Comparison of ENCODE assay signal across 1 cellular context in the genomic region with DNA sequence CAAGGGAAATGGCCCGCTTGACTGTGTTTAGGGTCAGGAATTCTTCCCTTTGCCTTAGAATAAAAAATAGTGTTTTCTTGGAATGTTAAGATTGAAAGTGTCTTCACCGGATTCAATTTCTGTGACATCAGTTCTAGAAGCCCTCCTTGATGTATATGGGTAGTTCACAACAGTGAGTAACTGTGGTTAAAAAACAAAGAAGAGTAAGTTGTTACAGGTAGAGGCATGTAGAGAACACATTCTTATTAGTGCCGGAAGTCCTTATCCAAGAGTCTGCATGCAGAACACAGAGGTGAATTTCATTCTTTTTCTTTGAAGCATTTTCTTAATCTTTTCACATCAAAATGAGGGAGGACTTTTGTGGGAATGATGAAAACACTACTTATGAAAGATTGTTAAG.
TF ChIP-seq lines count a peak whose summit lies in the region.

No MANE protein-coding gene starts in this region.

TF ChIP-seq in WTC11, 78 proteins besides CTCF, POLR2A, EP300 and RAD21 (continued from another document):
- TF ChIP-seq, protein P1, sequence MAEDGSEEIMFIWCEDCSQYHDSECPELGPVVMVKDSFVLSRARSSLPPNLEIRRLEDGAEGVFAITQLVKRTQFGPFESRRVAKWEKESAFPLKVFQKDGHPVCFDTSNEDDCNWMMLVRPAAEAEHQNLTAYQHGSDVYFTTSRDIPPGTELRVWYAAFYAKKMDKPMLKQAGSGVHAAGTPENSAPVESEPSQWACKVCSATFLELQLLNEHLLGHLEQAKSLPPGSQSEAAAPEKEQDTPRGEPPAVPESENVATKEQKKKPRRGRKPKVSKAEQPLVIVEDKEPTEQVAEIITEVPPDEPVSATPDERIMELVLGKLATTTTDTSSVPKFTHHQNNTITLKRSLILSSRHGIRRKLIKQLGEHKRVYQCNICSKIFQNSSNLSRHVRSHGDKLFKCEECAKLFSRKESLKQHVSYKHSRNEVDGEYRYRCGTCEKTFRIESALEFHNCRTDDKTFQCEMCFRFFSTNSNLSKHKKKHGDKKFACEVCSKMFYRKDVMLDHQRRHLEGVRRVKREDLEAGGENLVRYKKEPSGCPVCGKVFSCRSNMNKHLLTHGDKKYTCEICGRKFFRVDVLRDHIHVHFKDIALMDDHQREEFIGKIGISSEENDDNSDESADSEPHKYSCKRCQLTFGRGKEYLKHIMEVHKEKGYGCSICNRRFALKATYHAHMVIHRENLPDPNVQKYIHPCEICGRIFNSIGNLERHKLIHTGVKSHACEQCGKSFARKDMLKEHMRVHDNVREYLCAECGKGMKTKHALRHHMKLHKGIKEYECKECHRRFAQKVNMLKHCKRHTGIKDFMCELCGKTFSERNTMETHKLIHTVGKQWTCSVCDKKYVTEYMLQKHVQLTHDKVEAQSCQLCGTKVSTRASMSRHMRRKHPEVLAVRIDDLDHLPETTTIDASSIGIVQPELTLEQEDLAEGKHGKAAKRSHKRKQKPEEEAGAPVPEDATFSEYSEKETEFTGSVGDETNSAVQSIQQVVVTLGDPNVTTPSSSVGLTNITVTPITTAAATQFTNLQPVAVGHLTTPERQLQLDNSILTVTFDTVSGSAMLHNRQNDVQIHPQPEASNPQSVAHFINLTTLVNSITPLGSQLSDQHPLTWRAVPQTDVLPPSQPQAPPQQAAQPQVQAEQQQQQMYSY (CRISPR knock-in tag; IDR thresholded peaks at IDR 0.05) = no peak
- TF ChIP-seq, protein P2, sequence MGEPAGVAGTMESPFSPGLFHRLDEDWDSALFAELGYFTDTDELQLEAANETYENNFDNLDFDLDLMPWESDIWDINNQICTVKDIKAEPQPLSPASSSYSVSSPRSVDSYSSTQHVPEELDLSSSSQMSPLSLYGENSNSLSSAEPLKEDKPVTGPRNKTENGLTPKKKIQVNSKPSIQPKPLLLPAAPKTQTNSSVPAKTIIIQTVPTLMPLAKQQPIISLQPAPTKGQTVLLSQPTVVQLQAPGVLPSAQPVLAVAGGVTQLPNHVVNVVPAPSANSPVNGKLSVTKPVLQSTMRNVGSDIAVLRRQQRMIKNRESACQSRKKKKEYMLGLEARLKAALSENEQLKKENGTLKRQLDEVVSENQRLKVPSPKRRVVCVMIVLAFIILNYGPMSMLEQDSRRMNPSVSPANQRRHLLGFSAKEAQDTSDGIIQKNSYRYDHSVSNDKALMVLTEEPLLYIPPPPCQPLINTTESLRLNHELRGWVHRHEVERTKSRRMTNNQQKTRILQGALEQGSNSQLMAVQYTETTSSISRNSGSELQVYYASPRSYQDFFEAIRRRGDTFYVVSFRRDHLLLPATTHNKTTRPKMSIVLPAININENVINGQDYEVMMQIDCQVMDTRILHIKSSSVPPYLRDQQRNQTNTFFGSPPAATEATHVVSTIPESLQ (CRISPR knock-in tag; IDR thresholded peaks at IDR 0.05) = no peak
